Comparison of ENCODE assay signal across 19 cellular contexts in genomic region chr1:46801323-46802055, GRCh38. TPM values are rescaled to one million over a fixed set of nuclear protein-coding genes. Genes with fewer than 3 reads are reported as not detected.
DNase-seq lines count a peak whose midpoint lies in the region; ATAC-seq and TF ChIP-seq lines count a peak whose summit lies in the region.
"Had no signal": no experiment of that assay in that cellular context is flagged by ENCODE, and none has a peak within 500 bp of the region (broad histone marks: within the 10 kb centered on the region; RNA-seq: fewer than 3 reads in every experiment).

No MANE protein-coding gene starts in this region.

- WGBS in upper lobe of left lung, 2 donors: 59 to 60% methylated on average over 5 of the region's 5 CpGs

- H3K36me3 ChIP-seq in lower lobe of right lung (no peaks in the 10 kb centered on the region), upper lobe of left lung (no peaks in the 10 kb centered on the region)
- H3K36me3 ChIP-seq: BE2C, SJSA1 had no signal

- TF ChIP-seq CTCF in coronary artery (IDR thresholded peaks at IDR 0.05) (no peak), lower lobe of right lung (IDR thresholded peaks at IDR 0.05) (no peak), upper lobe of left lung (IDR thresholded peaks at IDR 0.05) (no peak)

- DNase-seq in NCI-H2029 treated with DMSO at 0.1 percent for 48 hours (lab: John Stamatoyannopoulos, UW): peak; percentile 99
- no peak for DNase-seq in coronary artery (ENCODE audit: low spot score)
- no peak for DNase-seq in lower lobe of right lung
- DNase-seq in upper lobe of left lung: peak in 1 of 2 donors; percentile 83
- DNase-seq in left colon: no peak
- no peak for DNase-seq in activated T-cell treated with anti-CD3 and anti-CD28 coated beads, Interleukin-2, amount 50 U/mL, for 1 hour
- DNase-seq: BE2C; CD4-positive, alpha-beta memory T cell; HFFc6; MM.1S; NCI-H1105; NCI-H1694 treated with DMSO at 0.1 percent for 48 hours; NCI-H226; NCI-H526 treated with DMSO at 0.1 percent for 48 hours; PC-3 had no signal

- peak in 1 of 4 donors; percentile 11 for TF ChIP-seq EP300 in upper lobe of left lung (IDR thresholded peaks at IDR 0.05)

- H3K27ac ChIP-seq in coronary artery (peak overlapping the region in 1 of 2 donors; percentile 38), lower lobe of right lung (peak overlapping the region; percentile 88), upper lobe of left lung (peak overlapping the region; percentile 89 to 95 (median 91))
- H3K27ac ChIP-seq: KMS-11, SJSA1 had no signal

- H3K4me3 ChIP-seq in coronary artery (peak overlapping the region; percentile 61), lower lobe of right lung (peak overlapping the region; percentile 54), upper lobe of left lung (peak overlapping the region; percentile 11 to 52 (median 47))
- H3K4me3 ChIP-seq: SJSA1 had no signal

- no peaks in the 10 kb centered on the region for H3K27me3 ChIP-seq in lower lobe of right lung (ENCODE audit: low read depth)
- no peaks in the 10 kb centered on the region for H3K27me3 ChIP-seq in upper lobe of left lung
- H3K27me3 ChIP-seq: BE2C, SJSA1 had no signal

- no peak for TF ChIP-seq POLR2A in upper lobe of left lung (IDR thresholded peaks at IDR 0.05)

- H3K9me3 ChIP-seq in lower lobe of right lung (no peaks in the 10 kb centered on the region), upper lobe of left lung (no peaks in the 10 kb centered on the region)
- H3K9me3 ChIP-seq: BE2C, SJSA1 had no signal

- H3K4me1 ChIP-seq in lower lobe of right lung (peaks cover 44% of the 10 kb centered on the region), upper lobe of left lung (peaks cover 29 to 67% (median 47%) of the 10 kb centered on the region in 4 donors)
- H3K4me1 ChIP-seq: BE2C, SJSA1 had no signal

- intact Hi-C loops in lower lobe of right lung (cut with DNase I) (no loop called here), left colon (cut with DNase I, micrococcal nuclease) (no loop called here)

- peak; percentile 78 to 81 for ATAC-seq in lower lobe of right lung
- ATAC-seq in upper lobe of left lung (ENCODE audit: low FRiP score in 2 of 2): peak; percentile 38 to 81
- ATAC-seq in left colon: no peak
- no peak for ATAC-seq in HG02884 (IDR thresholded peaks at IDR 0.05; ENCODE audit: unreplicated experiment)
- ATAC-seq: PC-3 had no signal

RNA-seq across cellular contexts. Expression of gene CYP4B1, which starts 2.6 kb away (rescaled TPM):
- total RNA-seq in lower lobe of right lung (210 TPM), upper lobe of left lung (1,000 to 10,000 TPM in 1 of 6 donors, 100 to 1,000 TPM in 5; 211 to 1,043 (median 640) TPM), left colon (1 to 10 TPM; 2.1 to 2.9 TPM)
- total RNA-seq: CD4-positive, alpha-beta memory T cell; H4; HFFc6; PC-3; SJSA1 had no signal

Comparison
In these comparisons a context has a peak if more than half of its experiments do, and no peak if none do; other contexts are left out.
1. ATAC-seq: peak in lower lobe of right lung (2 of 2) and upper lobe of left lung (2 of 2); none in left colon (single experiment) and HG02884 (single experiment).
2. RNA of gene CYP4B1, which starts 2.6 kb away (total RNA-seq): 211 to 1,043 TPM in upper lobe of left lung and 210 TPM in lower lobe of right lung (single experiment); 2.1 to 2.9 TPM in left colon; every median in the first group is over 10 times any median in the second.
3. Peak in every context shown above with its lines, with median percentiles within 50 percentile points of each other: H3K4me3 ChIP-seq.